8 cellular contexts compared by ENCODE assay signal in genomic region chr20:20017852-20018245, GRCh38. TPM values are rescaled to one million over a fixed set of nuclear protein-coding genes. Genes with fewer than 3 reads are reported as not detected.
A peak's percentile ranks its signal among the peaks of the same experiment; 100 is the strongest.
DNase-seq lines count a peak whose midpoint lies in the region; ATAC-seq lines count a peak whose summit lies in the region.

No MANE protein-coding gene starts in this region.

- H3K27ac ChIP-seq in subcutaneous abdominal adipose tissue (ENCODE audit: low read depth, low read length) = peak overlapping the region; percentile 57

- H3K27me3 Mint-ChIP-seq in immature natural killer cell (ENCODE audit: low read depth in 3 of 3) = peaks cover 0 to 9% (median 0%) of the 10 kb centered on the region in 3 donors

- no peaks in the 10 kb centered on the region for H3K36me3 ChIP-seq in adipocyte (ENCODE audit: control insufficient read depth, insufficient read depth, low read length, severe bottlenecking)
- peaks cover 0 to 7% (median 4%) of the 10 kb centered on the region in 5 donors for H3K36me3 ChIP-seq in subcutaneous abdominal adipose tissue (ENCODE audit: control insufficient read depth in 5 of 5, insufficient read depth in 5 of 5, low read length in 5 of 5)

- peak overlapping the region; percentile 83 to 89 (median 86) for H3K4me3 Mint-ChIP-seq in immature natural killer cell

- peak; percentile 29 for DNase-seq in activated CD4-positive, alpha-beta T cell treated with anti-CD3 and anti-CD28 coated beads for 48 hours
- DNase-seq in activated CD4-positive, alpha-beta T cell treated with anti-CD3 and anti-CD28 coated beads for 1 hour = no peak
- peak; percentile 51 for DNase-seq in HPDE6-E6E7 (ENCODE audit: extremely low spot score)
- no peak for DNase-seq in adipocyte (ENCODE audit: low read depth)
- DNase-seq in immature natural killer cell = peak in 2 of 3 donors; percentile 7 to 8
- DNase-seq in Ammon's horn (ENCODE audit: low spot score) = no peak

- no peaks in the 10 kb centered on the region for H3K27me3 ChIP-seq in adipocyte (replicated peaks; ENCODE audit: control insufficient read depth, insufficient read depth, low read length)
- H3K27me3 ChIP-seq in subcutaneous abdominal adipose tissue (ENCODE audit: control insufficient read depth in 5 of 5, insufficient read depth in 4 of 5, low read length in 5 of 5) = no peaks in the 10 kb centered on the region

- H3K4me3 ChIP-seq in adipocyte (ENCODE audit: low read length) = peak overlapping the region; percentile 97
- peak overlapping the region; percentile 86 to 95 (median 91) for H3K4me3 ChIP-seq in subcutaneous abdominal adipose tissue (ENCODE audit: low read depth in 1 of 5, low read length in 5 of 5)

- H3K9ac ChIP-seq in adipocyte (ENCODE audit: low read length) = peak overlapping the region; percentile 97
- peak overlapping the region; percentile 68 to 97 (median 91) for H3K9ac ChIP-seq in subcutaneous abdominal adipose tissue (ENCODE audit: low read length in 5 of 5)

- no peaks in the 10 kb centered on the region for H3K9me3 Mint-ChIP-seq in immature natural killer cell

- no peak for ATAC-seq in HG03280 (IDR thresholded peaks at IDR 0.05; ENCODE audit: unreplicated experiment)

- peak overlapping the region; percentile 62 to 88 (median 82) for H3K27ac Mint-ChIP-seq in immature natural killer cell

- peaks cover 17% of the 10 kb centered on the region for H3K4me1 ChIP-seq in adipocyte (ENCODE audit: control insufficient read depth, insufficient read depth, low read length)
- H3K4me1 ChIP-seq in subcutaneous abdominal adipose tissue (ENCODE audit: control insufficient read depth in 5 of 5, insufficient read depth in 5 of 5, low read length in 5 of 5) = peaks cover 0 to 36% (median 27%) of the 10 kb centered on the region in 5 donors

- H3K4me1 Mint-ChIP-seq in immature natural killer cell = peaks cover 36 to 50% of the 10 kb centered on the region in 2 donors

- no peaks in the 10 kb centered on the region for H3K36me3 Mint-ChIP-seq in immature natural killer cell

- H3K9me3 ChIP-seq in adipocyte (ENCODE audit: control insufficient read depth, low read length) (no peaks in the 10 kb centered on the region), subcutaneous abdominal adipose tissue (ENCODE audit: control insufficient read depth in 5 of 5, low read length in 5 of 5) (no peaks in the 10 kb centered on the region)

RNA-seq across cellular contexts. Expression of gene NAA20, which starts 0.7 kb away (rescaled TPM):
- 100 to 1,000 TPM in 1 of 3 donors, 10 to 100 TPM in 2; 65.1 to 129 (median 70.2) TPM for polyA plus RNA-seq in immature natural killer cell

RNA-seq across cellular contexts. Expression of gene CRNKL1, which starts 34.4 kb away (rescaled TPM):
- 10 to 100 TPM; 11.2 to 19.0 (median 11.3) TPM for polyA plus RNA-seq in immature natural killer cell

RNA-seq across cellular contexts. Expression of gene CFAP61, which starts 34.5 kb away (rescaled TPM):
- 1 to 10 TPM in 2 of 3 donors, not detected in 1; 1.3 to 3.2 TPM for polyA plus RNA-seq in immature natural killer cell

Comparison
In these comparisons a context has a peak if more than half of its experiments do, and no peak if none do; other contexts are left out.
1. DNase-seq: peak in activated CD4-positive, alpha-beta T cell treated with anti-CD3 and anti-CD28 coated beads for 48 hours (single experiment), HPDE6-E6E7 (single experiment) and immature natural killer cell (2 of 3); none in activated CD4-positive, alpha-beta T cell treated with anti-CD3 and anti-CD28 coated beads for 1 hour (single experiment), adipocyte (single experiment) and Ammon's horn (single experiment).